In the genomic region with DNA sequence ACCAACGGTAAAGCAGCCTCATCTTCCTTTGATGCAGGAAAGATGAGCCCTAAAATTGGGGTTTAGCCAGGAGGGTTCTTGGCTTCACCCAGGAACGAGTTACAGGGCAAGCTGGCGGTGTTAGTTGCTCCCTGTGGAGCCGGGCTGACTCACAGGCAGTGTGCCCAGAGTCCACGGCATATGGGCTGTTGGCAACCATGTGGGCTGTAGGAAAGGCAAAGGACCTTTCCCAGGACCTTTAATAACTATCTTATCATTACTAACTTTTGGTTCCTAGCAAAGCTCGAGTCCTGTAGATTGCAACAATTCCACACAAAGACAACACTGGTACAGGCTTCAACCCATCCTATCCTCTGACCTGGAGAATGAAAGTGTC, we compare ENCODE assay signal across 22 cellular contexts. TPM values are rescaled to one million over a fixed set of nuclear protein-coding genes. Genes with fewer than 3 reads are reported as not detected.
A peak's percentile ranks its signal among the peaks of the same experiment; 100 is the strongest.
DNase-seq lines count a peak whose midpoint lies in the region; ATAC-seq, FAIRE-seq and TF ChIP-seq lines count a peak whose summit lies in the region.
"Had no signal": no experiment of that assay in that cellular context is flagged by ENCODE, and none has a peak within 500 bp of the region (broad histone marks: within the 10 kb centered on the region; RNA-seq: fewer than 3 reads in every experiment).

No MANE protein-coding gene starts in this region.

- no peak for FAIRE-seq in RCC 7860 (lab: Jason Lieb, UNC)
- FAIRE-seq: endothelial cell of umbilical vein, K562 had no signal

- H3K27ac ChIP-seq in breast epithelium, result no peak overlapping the region
- H3K27ac ChIP-seq: HL-60, SJCRH30, vagina had no signal

- no TSS peak for BruUV-seq in MCF 10A (replicated peaks; lab: Mats Ljungman, UMichigan)

- no peaks in the 10 kb centered on the region for H3K4me1 Mint-ChIP-seq in MCF 10A (ENCODE audit: insufficient read depth, unreplicated experiment)
- H3K4me1 Mint-ChIP-seq in effector memory CD8-positive, alpha-beta T cell (ENCODE audit: low read depth in 2 of 2), result peaks cover 15 to 18% of the 10 kb centered on the region in 2 donors

- H3K36me3 ChIP-seq in breast epithelium, result no peaks in the 10 kb centered on the region
- H3K36me3 ChIP-seq: SJCRH30, vagina had no signal

- H3K9me3 ChIP-seq in breast epithelium, result no peaks in the 10 kb centered on the region
- H3K9me3 ChIP-seq: SJCRH30, vagina had no signal

- no peaks in the 10 kb centered on the region for H3K9me3 Mint-ChIP-seq in MCF 10A (ENCODE audit: unreplicated experiment)
- no peaks in the 10 kb centered on the region for H3K9me3 Mint-ChIP-seq in effector memory CD8-positive, alpha-beta T cell

- H3K27ac Mint-ChIP-seq in MCF 10A (ENCODE audit: low read depth, unreplicated experiment), result no peak overlapping the region
- peak overlapping the region; percentile 62 to 71 for H3K27ac Mint-ChIP-seq in effector memory CD8-positive, alpha-beta T cell

- TF ChIP-seq POLR2A in breast epithelium (IDR thresholded peaks at IDR 0.05), result no peak

- H3K4me3 ChIP-seq in breast epithelium, result no peak overlapping the region
- H3K4me3 ChIP-seq: K562, SJCRH30, vagina had no signal

- peaks cover 43% of the 10 kb centered on the region for H3K27me3 Mint-ChIP-seq in MCF 10A (ENCODE audit: insufficient read depth, unreplicated experiment)
- H3K27me3 Mint-ChIP-seq in effector memory CD8-positive, alpha-beta T cell, result no peaks in the 10 kb centered on the region

- intact Hi-C loops in MCF 10A (cut with micrococcal nuclease), result no loop called here
- intact Hi-C loops in breast epithelium (cut with DNase I; ENCODE audit: low total_unique reads), result no loop called here

- no peaks in the 10 kb centered on the region for H3K4me1 ChIP-seq in breast epithelium
- H3K4me1 ChIP-seq: SJCRH30, vagina had no signal

- no peak for TF ChIP-seq CTCF in MCF 10A (IDR thresholded peaks at IDR 0.05; ENCODE audit: unreplicated experiment)
- no peak for TF ChIP-seq CTCF in breast epithelium (IDR thresholded peaks at IDR 0.05)

- DNase-seq in MCF 10A (ENCODE audit: unreplicated experiment) (peak; percentile 62), breast epithelium (ENCODE audit: low spot score in 2 of 2) (no peak), NCI-H446 (lab: John Stamatoyannopoulos, UW) (peak; percentile 98 to 100), stromal cell of bone marrow (ENCODE audit: low read depth) (peak; percentile 27), RCC 7860 (ENCODE audit: low spot score) (no peak)
- DNase-seq in effector memory CD8-positive, alpha-beta T cell, result no peak
- no peak for DNase-seq in activated CD4-positive, alpha-beta T cell treated with anti-CD3 and anti-CD28 coated beads, Interleukin-2, amount 50 U/mL, for 48 hours
- DNase-seq in stimulated activated CD4-positive, alpha-beta T cell treated with anti-CD3 and anti-CD28 coated beads, Interleukin-15, amount 100 ng/mL, for 24 hours, result no peak
- DNase-seq: activated CD4-positive, alpha-beta T cell treated with anti-CD3 and anti-CD28 coated beads for 1 hour; activated CD8-positive, alpha-beta memory T cell treated with anti-CD3 and anti-CD28 coated beads, Interleukin-2, amount 50 U/mL, for 48 hours; activated gamma-delta T cell treated with Interleukin-2 at 50 U/mL for 16 hours; amygdala; cortex of kidney; NCI-H1417 treated with DMSO at 0.1 percent for 48 hours; NCI-H510A; SJCRH30; stimulated activated CD4-positive, alpha-beta T cell treated with anti-CD3 and anti-CD28 coated beads, Interleukin-2, amount 100 ng/mL, for 24 hours had no signal

- peaks cover 0 to 23% of the 10 kb centered on the region in 2 donors for H3K27me3 ChIP-seq in breast epithelium
- H3K27me3 ChIP-seq: SJCRH30, vagina had no signal

- H3K36me3 Mint-ChIP-seq in MCF 10A (ENCODE audit: insufficient read depth, unreplicated experiment), result no peaks in the 10 kb centered on the region
- H3K36me3 Mint-ChIP-seq in effector memory CD8-positive, alpha-beta T cell (ENCODE audit: insufficient read depth), result no peaks in the 10 kb centered on the region

- CTCF ChIA-PET in MCF 10A (lab: Yijun Ruan, JAX), result no interaction called here

- ATAC-seq in effector memory CD8-positive, alpha-beta T cell (replicated peaks), result no peak
- ATAC-seq: K562, sciatic nerve had no signal

- POLR2A ChIA-PET in MCF 10A (lab: Yijun Ruan, JAX), result no interaction called here

- no peak overlapping the region for H3K4me3 Mint-ChIP-seq in MCF 10A (ENCODE audit: unreplicated experiment)
- peak overlapping the region in 1 of 2 donors; percentile 43 for H3K4me3 Mint-ChIP-seq in effector memory CD8-positive, alpha-beta T cell

RNA-seq across cellular contexts. Expression of a gene that starts 29.8 kb away (rescaled TPM):
- total RNA-seq in MCF 10A (2022) (116 and 128 TPM in 2 replicates), breast epithelium (100 to 1,000 TPM in 2 of 3 donors, 10 to 100 TPM in 1; 94.0 to 121 (median 107) TPM)

Comparison
In these comparisons a context has a peak if more than half of its experiments do, and no peak if none do; other contexts are left out.
1. DNase-seq: peak in MCF 10A (single experiment), NCI-H446 (2 of 2) and stromal cell of bone marrow (single experiment); none in breast epithelium (0 of 2), effector memory CD8-positive, alpha-beta T cell (0 of 3), activated CD4-positive, alpha-beta T cell treated with anti-CD3 and anti-CD28 coated beads, Interleukin-2, amount 50 U/mL, for 48 hours (0 of 2), RCC 7860 (single experiment) and stimulated activated CD4-positive, alpha-beta T cell treated with anti-CD3 and anti-CD28 coated beads, Interleukin-15, amount 100 ng/mL, for 24 hours (single experiment).